ENCODE assay signal across 1 cellular context in the genomic region with DNA sequence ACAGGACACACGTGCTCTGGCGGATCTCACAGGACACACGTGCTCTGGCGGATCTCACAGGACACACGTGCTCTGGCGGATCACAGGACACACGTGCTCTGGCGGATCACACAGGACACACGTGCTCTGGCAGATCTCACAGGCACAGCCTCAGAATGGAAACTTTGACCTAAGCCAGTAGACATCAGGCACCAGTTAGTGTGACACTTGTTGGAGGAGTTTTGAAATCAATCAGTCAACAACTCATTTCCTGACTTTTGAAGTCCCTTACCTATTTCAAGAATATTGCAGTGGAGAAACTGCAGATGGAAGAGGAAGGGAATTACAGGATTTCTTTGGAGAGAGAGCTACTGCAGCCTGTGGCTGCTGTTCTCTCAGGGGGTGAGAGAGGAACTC.
TF ChIP-seq lines count a peak whose summit lies in the region.

No MANE protein-coding gene starts in this region.

TF ChIP-seq in HepG2, 621 proteins besides CTCF, POLR2A, EP300 and RAD21 (continued from another document):
- TF ChIP-seq YEATS4 (CRISPR knock-in tag; IDR thresholded peaks at IDR 0.05; ENCODE audit: borderline replicate concordance): peak; percentile 25; the same call in 1 of the 2 replicates
